In genomic region chr1:212760126-212760823, GRCh38 we compare ENCODE assay signal across 7 cellular contexts.
DNase-seq lines count a peak whose midpoint lies in the region; ATAC-seq and TF ChIP-seq lines count a peak whose summit lies in the region.

No MANE protein-coding gene starts in this region.

- DNase-seq in GM13977 (ENCODE audit: low spot score) = peak; percentile 39
- peak; percentile 51 for DNase-seq in NAMALWA (ENCODE audit: low spot score)
- DNase-seq in activated T-cell treated with anti-CD3 and anti-CD28 coated beads for 48 hours (ENCODE audit: low read depth) = peak; percentile 53
- peak; percentile 82 for DNase-seq in iPS-NIHi7 (ENCODE audit: extremely low spot score)
- peak; percentile 40 for DNase-seq in stimulated activated naive CD4-positive, alpha-beta T cell treated with Interleukin-2 at 50 U/mL for 16 hours (lab: John Stamatoyannopoulos, UW)
- DNase-seq in cerebellar nuclear complex (lab: John Stamatoyannopoulos, UW) = no peak

- peak; percentile 80 for TF ChIP-seq CTCF in GM13977 (IDR thresholded peaks at IDR 0.05; ENCODE audit: extremely low read depth, insufficient read depth, missing control alignments)

- ATAC-seq in HG02678 (IDR thresholded peaks at IDR 0.05; ENCODE audit: unreplicated experiment) = no peak

- in situ Hi-C loops in GM13977 (cut with MboI; ENCODE audit: low pct_unique_long_range_greater_than_20kb, low sequenced_read_pairs, unreplicated experiment) = loop anchor here (10.0 to 25.0 kb wide), 2 partner anchors 98 to 285 kb away; no protein-coding TSS in a partner anchor

Comparison
In these comparisons a context has a peak if more than half of its experiments do, and no peak if none do; other contexts are left out.
1. DNase-seq: peak in GM13977 (single experiment), NAMALWA (single experiment), activated T-cell treated with anti-CD3 and anti-CD28 coated beads for 48 hours (single experiment), iPS-NIHi7 (single experiment) and stimulated activated naive CD4-positive, alpha-beta T cell treated with Interleukin-2 at 50 U/mL for 16 hours (single experiment); none in cerebellar nuclear complex (0 of 2).